ENCODE assay signal across 8 cellular contexts in the genomic region with DNA sequence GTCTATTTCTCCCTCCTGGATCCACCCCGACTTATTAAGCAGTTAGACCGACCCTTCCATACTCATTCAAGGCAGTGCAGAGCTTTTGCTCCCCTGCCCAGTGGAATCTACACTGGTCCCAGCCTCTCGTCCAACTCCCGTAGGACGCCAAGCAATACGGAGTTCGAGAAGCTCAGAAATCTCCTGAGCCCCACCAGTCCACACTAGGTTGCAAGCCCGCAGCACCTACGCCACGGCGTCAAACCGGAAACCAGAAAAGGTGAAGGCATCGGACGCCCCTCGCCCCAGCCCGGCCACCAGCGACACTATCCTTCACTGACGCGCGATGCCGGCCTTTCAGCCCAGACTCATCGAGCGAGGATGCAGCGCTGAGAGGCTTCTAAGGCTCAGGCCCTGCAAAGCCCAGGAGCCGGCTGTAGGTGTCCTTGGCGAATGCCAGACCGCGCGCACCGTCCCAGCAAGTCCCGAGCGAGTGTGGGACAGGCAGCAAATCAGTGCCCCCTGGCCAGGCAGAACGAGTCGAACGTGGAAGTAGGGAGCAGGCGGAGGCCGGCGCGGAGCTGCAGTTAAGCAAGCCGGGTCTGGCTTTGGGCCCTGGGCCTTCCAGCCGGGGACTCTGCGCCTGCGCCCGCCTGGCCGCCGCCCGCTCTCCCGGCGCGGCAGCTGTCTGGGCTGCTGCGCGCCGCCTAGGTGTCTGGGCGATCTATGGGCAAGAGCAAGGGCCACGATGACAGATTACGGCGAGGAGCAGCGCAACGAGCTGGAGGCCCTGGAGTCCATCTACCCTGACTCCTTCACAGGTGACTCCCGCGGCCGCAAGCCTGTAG. TPM values are rescaled to one million over a fixed set of nuclear protein-coding genes. Genes with fewer than 3 reads are reported as not detected.
DNase-seq lines count a peak whose midpoint lies in the region; ATAC-seq, FAIRE-seq and TF ChIP-seq lines count a peak whose summit lies in the region.

A gene with protein sequence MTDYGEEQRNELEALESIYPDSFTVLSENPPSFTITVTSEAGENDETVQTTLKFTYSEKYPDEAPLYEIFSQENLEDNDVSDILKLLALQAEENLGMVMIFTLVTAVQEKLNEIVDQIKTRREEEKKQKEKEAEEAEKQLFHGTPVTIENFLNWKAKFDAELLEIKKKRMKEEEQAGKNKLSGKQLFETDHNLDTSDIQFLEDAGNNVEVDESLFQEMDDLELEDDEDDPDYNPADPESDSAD (plus strand): TSS at position 649 of the 827 bp plus-strand sequence. CDS start 79 bp downstream, at position 728.

- H3K27ac ChIP-seq in DND-41 (ENCODE audit: low read length) (peak within 1 kb of the TSS; percentile 84), KOPT-K1 (ENCODE audit: low read depth, low read length, poor library complexity, severe bottlenecking) (peak within 1 kb of the TSS; percentile 81), esophagus muscularis mucosa (replicated peaks in 1 of 4) (peak within 1 kb of the TSS; percentile 84 to 91 (median 86))

- no peak for TF ChIP-seq CTCF in DND-41 (IDR thresholded peaks at IDR 0.05; ENCODE audit: borderline replicate concordance, extremely low read depth, low read length, poor library complexity, severe bottlenecking)
- peak; percentile 12 to 37 (median 24) for TF ChIP-seq CTCF in esophagus muscularis mucosa (IDR thresholded peaks at IDR 0.05)

- H3K9me3 Mint-ChIP-seq in activated T-cell treated with anti-CD3 and anti-CD28 coated beads, Interleukin-2, amount 50 U/mL, for 72 hours, result no peaks in the 10 kb centered on the region

- ATAC-seq in DND-41 (ENCODE audit: insufficient read depth, low read depth) (peak; percentile 95), GM21786 (IDR thresholded peaks at IDR 0.05; ENCODE audit: unreplicated experiment) (peak; percentile 94)
- ATAC-seq in activated T-cell treated with anti-CD3 and anti-CD28 coated beads, Interleukin-2, amount 50 U/mL, for 72 hours (replicated peaks in 1 of 2), result peak; percentile 95 to 97

- peaks cover 43% of the 10 kb centered on the region for H3K4me1 Mint-ChIP-seq in activated T-cell treated with anti-CD3 and anti-CD28 coated beads, Interleukin-2, amount 50 U/mL, for 72 hours (ENCODE audit: low read depth)

- peak within 1 kb of the TSS; percentile 81 to 95 for H3K4me3 ChIP-seq in DND-41 (ENCODE audit: low read depth in 1 of 2, low read length in 2 of 2)
- H3K4me3 ChIP-seq in esophagus muscularis mucosa, result peak within 1 kb of the TSS; percentile 74 to 86 (median 80)

- H3K27me3 Mint-ChIP-seq in activated T-cell treated with anti-CD3 and anti-CD28 coated beads, Interleukin-2, amount 50 U/mL, for 72 hours (ENCODE audit: low read depth), result no peaks in the 10 kb centered on the region

- 0% methylated on average over 13 of the region's 62 CpGs for WGBS in esophagus muscularis mucosa

- H3K27ac Mint-ChIP-seq in activated T-cell treated with anti-CD3 and anti-CD28 coated beads, Interleukin-2, amount 50 U/mL, for 72 hours, result peak within 1 kb of the TSS; percentile 100

- H3K36me3 Mint-ChIP-seq in activated T-cell treated with anti-CD3 and anti-CD28 coated beads, Interleukin-2, amount 50 U/mL, for 72 hours (ENCODE audit: insufficient read depth in 2 of 2), result peaks cover 0 to 12% of the 10 kb centered on the region in 2 donors

- H3K9ac ChIP-seq in DND-41 (ENCODE audit: low read depth, low read length), result peak within 1 kb of the TSS; percentile 83

- peak; percentile 56 for TF ChIP-seq POLR2A in esophagus muscularis mucosa (IDR thresholded peaks at IDR 0.05; ENCODE audit: low read depth)

- H4K20me1 ChIP-seq in DND-41 (ENCODE audit: insufficient read depth, low read length), result peaks cover 16% of the 10 kb centered on the region; the same call in 1 of the 2 replicates

- intact Hi-C loops in esophagus muscularis mucosa (cut with DNase I), result no loop called here

- peaks cover 37% of the 10 kb centered on the region for H3K4me1 ChIP-seq in DND-41 (ENCODE audit: insufficient read depth, low read length)
- H3K4me1 ChIP-seq in esophagus muscularis mucosa, result peaks cover 24 to 45% (median 36%) of the 10 kb centered on the region in 4 donors

- FAIRE-seq in RCC 7860 (lab: Jason Lieb, UNC), result peak; percentile 21

- H3K4me2 ChIP-seq in DND-41 (ENCODE audit: insufficient read depth, low read length), result peak within 1 kb of the TSS; percentile 71

- H3K9me3 ChIP-seq in DND-41 (ENCODE audit: insufficient read depth, low read length, severe bottlenecking), result no peaks in the 10 kb centered on the region
- H3K9me3 ChIP-seq in KOPT-K1 (ENCODE audit: insufficient read depth, low read length, poor library complexity, severe bottlenecking), result peaks cover 4% of the 10 kb centered on the region
- H3K9me3 ChIP-seq in esophagus muscularis mucosa, result no peaks in the 10 kb centered on the region

- TF ChIP-seq EP300 in esophagus muscularis mucosa (IDR thresholded peaks at IDR 0.05), result no peak

- DNase-seq in DND-41 (peak; percentile 99), RCC 7860 (ENCODE audit: low spot score) (peak; percentile 98), esophagus muscularis mucosa (ENCODE audit: extremely low spot score) (peak; percentile 98), myocyte (ENCODE audit: low read depth) (peak; percentile 99)
- DNase-seq in activated T-cell treated with anti-CD3 and anti-CD28 coated beads, Interleukin-2, amount 50 U/mL, for 72 hours, result peak; percentile 97 to 99
- DNase-seq in stimulated activated CD8-positive, alpha-beta memory T cell treated with anti-CD3 and anti-CD28 coated beads, Interleukin-7, amount 100 ng/mL, for 48 hours (ENCODE audit: extremely low read depth in 1 of 2, low read depth in 1 of 2), result peak; percentile 96 to 98

- peaks cover 19% of the 10 kb centered on the region; the same call in 1 of the 2 replicates for H3K36me3 ChIP-seq in DND-41 (ENCODE audit: insufficient read depth, low read length)
- peaks cover 22% of the 10 kb centered on the region for H3K36me3 ChIP-seq in KOPT-K1 (ENCODE audit: insufficient read depth, low read length)
- H3K36me3 ChIP-seq in esophagus muscularis mucosa, result peaks cover 0 to 13% (median 9%) of the 10 kb centered on the region in 4 donors

- H3K4me3 Mint-ChIP-seq in activated T-cell treated with anti-CD3 and anti-CD28 coated beads, Interleukin-2, amount 50 U/mL, for 72 hours, result peak within 1 kb of the TSS; percentile 100

- H3K27me3 ChIP-seq in DND-41 (ENCODE audit: insufficient read depth, low read length, poor library complexity) (no peaks in the 10 kb centered on the region), esophagus muscularis mucosa (no peaks in the 10 kb centered on the region)

- peak within 1 kb of the TSS; percentile 99 for H2AFZ ChIP-seq in DND-41 (ENCODE audit: low read depth, low read length)

- H3K79me2 ChIP-seq in DND-41 (ENCODE audit: insufficient read depth, low read length), result peaks cover 59% of the 10 kb centered on the region

RNA-seq across cellular contexts. Expression of the gene that starts here (rescaled TPM):
- 10 to 100 TPM; 42.4 to 46.6 TPM for total RNA-seq in activated T-cell treated with anti-CD3 and anti-CD28 coated beads, Interleukin-2, amount 50 U/mL, for 72 hours
- total RNA-seq in esophagus muscularis mucosa (10 to 100 TPM; 44.1 to 76.4 (median 53.3) TPM), myocyte (32.2 and 32.5 TPM in 2 replicates)
- polyA plus RNA-seq in myocyte (2012), result 28.9 TPM

Comparison
In these comparisons a context has a peak if more than half of its experiments do, and no peak if none do; other contexts are left out.
1. Peak in every context shown above with its lines: DNase-seq, ATAC-seq, H3K4me3 ChIP-seq and H3K27ac ChIP-seq.